ENCODE assay signal across 12 cellular contexts in genomic region chr2:234840336-234840735, GRCh38.
DNase-seq lines count a peak whose midpoint lies in the region; TF ChIP-seq lines count a peak whose summit lies in the region.
"Had no signal": no experiment of that assay in that cellular context is flagged by ENCODE, and none has a peak within 500 bp of the region (broad histone marks: within the 10 kb centered on the region; RNA-seq: fewer than 3 reads in every experiment).

No MANE protein-coding gene starts in this region.

- no peaks in the 10 kb centered on the region for H3K27me3 ChIP-seq in fibroblast of lung (ENCODE audit: control insufficient read depth, insufficient read depth, low read length)

- no peak overlapping the region for H3K9ac ChIP-seq in fibroblast of lung (ENCODE audit: insufficient read depth, low read length)

- H3K36me3 ChIP-seq in fibroblast of lung (ENCODE audit: control insufficient read depth, insufficient read depth, low read length) = no peaks in the 10 kb centered on the region

- H3K4me2 ChIP-seq in fibroblast of lung (ENCODE audit: extremely low read depth, insufficient read depth, low read length) = peak overlapping the region; percentile 27

- no peak overlapping the region for H3K27ac ChIP-seq in fibroblast of lung (ENCODE audit: insufficient read depth, low read length)

- intact Hi-C loops in lower leg skin (cut with DNase I; ENCODE audit: low total_unique reads) = no loop called here

- H3K9me3 ChIP-seq in fibroblast of lung (ENCODE audit: control insufficient read depth, insufficient read depth, low read depth, low read length) = no peaks in the 10 kb centered on the region

- no peak for TF ChIP-seq POLR2A in lower leg skin (IDR thresholded peaks at IDR 0.05)

- peak; percentile 91 for DNase-seq in AG10803 (ENCODE audit: low read depth)
- DNase-seq in NCI-H69 (lab: John Stamatoyannopoulos, UW) = peak; percentile 12
- DNase-seq in fibroblast of lung (ENCODE audit: low read depth in 2 of 2) = peak; percentile 95 to 98
- DNase-seq in myocyte (ENCODE audit: low read depth) = peak; percentile 79
- DNase-seq in GDM1 (lab: John Stamatoyannopoulos, UW) = no peak
- no peak for DNase-seq in activated naive CD4-positive, alpha-beta T cell treated with anti-CD3 and anti-CD28 coated beads, Interleukin-2, amount 50 U/mL, for 16 hours
- no peak for DNase-seq in inferior parietal cortex (ENCODE audit: extremely low spot score)
- DNase-seq in lower leg skin (ENCODE audit: low spot score in 2 of 2) = no peak
- DNase-seq: activated CD8-positive, alpha-beta memory T cell treated with anti-CD3 and anti-CD28 coated beads for 24 hours; DND-41; kidney; stimulated activated naive B cell treated with anti-CD40 and anti-IgM and Interleukin-4, amounts not matched to agents 10 μg/mL and 1 μg/mL and 100 μg/mL, for 72 hours had no signal

- H2AFZ ChIP-seq in fibroblast of lung (ENCODE audit: low read length) = no peak overlapping the region

- 22 to 23% methylated on average over 5 of the region's 5 CpGs for WGBS in lower leg skin, 2 donors

- H3K4me3 ChIP-seq in AG10803 (ENCODE audit: low read length) (no peak overlapping the region), fibroblast of lung (replicated peaks in 1 of 4; ENCODE audit: control extremely low read depth in 1 of 4, insufficient read depth in 1 of 4, low read depth in 3 of 4, low read length in 4 of 4) (no peak overlapping the region), lower leg skin (ENCODE audit: low read depth, poor library complexity, severe bottlenecking) (no peak overlapping the region)

- peaks cover 23% of the 10 kb centered on the region for H3K4me1 ChIP-seq in fibroblast of lung (ENCODE audit: control insufficient read depth, extremely low read depth, insufficient read depth, low read length)

- TF ChIP-seq CTCF in AG10803 (conservative IDR thresholded peaks at IDR 0.05; ENCODE audit: low read length) (no peak), fibroblast of lung (conservative IDR thresholded peaks at IDR 0.05 in 1 of 2, IDR thresholded peaks at IDR 0.05 in 1 of 2; ENCODE audit: low read depth in 1 of 2, low read length in 2 of 2) (no peak), lower leg skin (IDR thresholded peaks at IDR 0.05) (no peak)

- no peaks in the 10 kb centered on the region for H3K79me2 ChIP-seq in fibroblast of lung (ENCODE audit: control insufficient read depth, insufficient read depth, low read length)

- H4K20me1 ChIP-seq in fibroblast of lung (ENCODE audit: control insufficient read depth, extremely low read depth, insufficient read depth, low read length) = no peaks in the 10 kb centered on the region

Comparison
In these comparisons a context has a peak if more than half of its experiments do, and no peak if none do; other contexts are left out.
1. DNase-seq: peak in AG10803 (single experiment), NCI-H69 (single experiment), fibroblast of lung (2 of 2) and myocyte (single experiment); none in GDM1 (single experiment), activated naive CD4-positive, alpha-beta T cell treated with anti-CD3 and anti-CD28 coated beads, Interleukin-2, amount 50 U/mL, for 16 hours (single experiment), inferior parietal cortex (single experiment) and lower leg skin (0 of 2).